In genomic region chr2:139410147-139410832, GRCh38 we compare ENCODE assay signal across 5 cellular contexts.
DNase-seq lines count a peak whose midpoint lies in the region; ATAC-seq, FAIRE-seq and TF ChIP-seq lines count a peak whose summit lies in the region.
"Not testable (repeated sequence)": the region's sequence is repeated elsewhere in the genome, so short reads cannot be mapped to it uniquely, and the experiment has no call there.

No MANE protein-coding gene starts in this region.

- H3K4me1 ChIP-seq in BLaER1 treated with 17β-estradiol and CSF1 and Interleukin-3, amounts not matched to agents 10 nM and 100 nM, result peaks cover 18 to 34% (median 25%) of the 10 kb centered on the region in 10 experiments
- not testable (repeated sequence) for H3K4me1 ChIP-seq in K562 (replicated peaks in 1 of 2; ENCODE audit: control insufficient read depth in 2 of 2, insufficient read depth in 2 of 2, low read length in 2 of 2); kidney (ENCODE audit: control insufficient read depth in 1 of 2, insufficient read depth in 1 of 2, low read depth in 1 of 2, low read length in 2 of 2)

- H3K27ac ChIP-seq in BLaER1 treated with 17β-estradiol and CSF1 and Interleukin-3, amounts not matched to agents 10 nM and 100 nM, result peak overlapping the region in 5 of 11 experiments; percentile 46 to 72 (median 62); a peak in 6 of 22 replicates
- not testable (repeated sequence) for H3K27ac ChIP-seq in K562 (ENCODE audit: extremely low read depth, low read depth, low read length); kidney (ENCODE audit: low read depth in 2 of 2, low read length in 2 of 2)

- H3K27me3 ChIP-seq in BLaER1 treated with 17β-estradiol and CSF1 and Interleukin-3, amounts not matched to agents 10 nM and 100 nM; MG63; K562 (ENCODE audit: control insufficient read depth in 2 of 2, insufficient read depth in 2 of 2, low read length in 2 of 2): not testable (repeated sequence)

- peaks cover 40% of the 10 kb centered on the region for H3K79me2 ChIP-seq in K562 (ENCODE audit: control insufficient read depth, insufficient read depth, low read length)

- not testable (repeated sequence) for H3K36me3 ChIP-seq in BLaER1 treated with 17β-estradiol and CSF1 and Interleukin-3, amounts not matched to agents 10 nM and 100 nM; MG63; K562 (ENCODE audit: control insufficient read depth, insufficient read depth, low read length); kidney (ENCODE audit: control insufficient read depth in 1 of 2, insufficient read depth in 2 of 2, low read length in 2 of 2)

- 10% methylated on average over 10 of the region's 45 CpGs for WGBS in K562 (ENCODE audit: insufficient coverage, low coverage, missing lambda C conversion rate)

- TF ChIP-seq RAD21 in K562 (CRISPR knock-in tag; conservative IDR thresholded peaks at IDR 0.05 in 1 of 2, IDR thresholded peaks at IDR 0.05 in 1 of 2), result not testable (repeated sequence)

- CTCF ChIA-PET in K562 (lab: Yijun Ruan, JAX; ENCODE audit: low intra/inter-chr PET ratio), result not testable (repeated sequence)

- H4K20me1 ChIP-seq in BLaER1 treated with 17β-estradiol and CSF1 and Interleukin-3, amounts not matched to agents 10 nM and 100 nM; K562 (replicated peaks; ENCODE audit: control insufficient read depth, insufficient read depth, low read length): not testable (repeated sequence)

- not testable (repeated sequence) for TF ChIP-seq POLR2A in K562 (conservative IDR thresholded peaks at IDR 0.05)

- not testable (repeated sequence) for H3K9me1 ChIP-seq in K562 (ENCODE audit: control insufficient read depth, insufficient read depth, low read length)

- not testable (repeated sequence) for FAIRE-seq in K562 (lab: Jason Lieb, UNC); kidney (lab: Jason Lieb, UNC)

- in situ Hi-C loops in K562 (cut with MboI), result not testable (repeated sequence)

- peaks cover 18 to 39% (median 23%) of the 10 kb centered on the region in 11 experiments; a peak in 21 of 22 replicates for H3K9me3 ChIP-seq in BLaER1 treated with 17β-estradiol and CSF1 and Interleukin-3, amounts not matched to agents 10 nM and 100 nM (replicated peaks in 1 of 11)
- not testable (repeated sequence) for H3K9me3 ChIP-seq in MG63; K562 (replicated peaks; ENCODE audit: control insufficient read depth, insufficient read depth, low read depth, low read length); kidney (ENCODE audit: control insufficient read depth in 1 of 2, low read length in 2 of 2)

- peak overlapping the region in 1 of 11 experiments; percentile 61; a peak in 1 of 22 replicates for H3K9ac ChIP-seq in BLaER1 treated with 17β-estradiol and CSF1 and Interleukin-3, amounts not matched to agents 10 nM and 100 nM
- peak overlapping the region in 1 of 2 experiments; percentile 34; a peak in 1 of 4 replicates for H3K9ac ChIP-seq in K562 (ENCODE audit: insufficient read depth in 1 of 2, low read depth in 2 of 2, low read length in 2 of 2)
- not testable (repeated sequence) for H3K9ac ChIP-seq in kidney (ENCODE audit: low read length in 2 of 2)

- TF ChIP-seq CTCF in K562 (IDR thresholded peaks at IDR 0.05 in 2 of 3, conservative IDR thresholded peaks at IDR 0.05 in 1 of 3; ENCODE audit: insufficient read depth in 2 of 3, low read depth in 1 of 3, low read length in 3 of 3); kidney (IDR thresholded peaks at IDR 0.05; ENCODE audit: borderline replicate concordance, extremely low read depth, insufficient read depth): not testable (repeated sequence)

- DNase-seq in MG63, result not testable (repeated sequence)
- DNase-seq in NCI-H2227 treated with DMSO at 0.1 percent for 48 hours (lab: John Stamatoyannopoulos, UW) (peak; percentile 68), K562 (ENCODE audit: extremely low read depth in 1 of 4, low spot score in 3 of 4) (peak in 1 of 4 experiments; percentile 22), kidney (peak; percentile 57)

- peak overlapping the region; percentile 49 to 85 (median 74); a peak in 21 of 22 replicates for H3K4me2 ChIP-seq in BLaER1 treated with 17β-estradiol and CSF1 and Interleukin-3, amounts not matched to agents 10 nM and 100 nM
- H3K4me2 ChIP-seq in K562 (ENCODE audit: insufficient read depth, low read length), result not testable (repeated sequence)

- peak overlapping the region; percentile 39; the same call in 1 of the 2 replicates for H2AFZ ChIP-seq in K562 (ENCODE audit: low read depth, low read length)

- intact Hi-C loops in K562 (cut with micrococcal nuclease); kidney (cut with DNase I): not testable (repeated sequence)

- POLR2A ChIA-PET in K562 (lab: Yijun Ruan, JAX), result interaction anchor here (0.6 kb wide), 1 partner anchor 202 kb away, joined by 3 read pairs; no protein-coding TSS in a partner anchor

- peak overlapping the region in 9 of 10 experiments; percentile 27 to 57 (median 47); a peak in 13 of 20 replicates for H3K4me3 ChIP-seq in BLaER1 treated with 17β-estradiol and CSF1 and Interleukin-3, amounts not matched to agents 10 nM and 100 nM
- H3K4me3 ChIP-seq in MG63 (peak overlapping the region; percentile 40), K562 (peak overlapping the region; percentile 39)
- not testable (repeated sequence) for H3K4me3 ChIP-seq in kidney (ENCODE audit: low read length in 2 of 2)

- not testable (repeated sequence) for BruUV-seq in K562 (replicated peaks; lab: Mats Ljungman, UMichigan)

- ATAC-seq in K562, result peak; percentile 34; the same call in 2 of the 3 replicates

- not testable (repeated sequence) for TF ChIP-seq EP300 in K562 (IDR thresholded peaks at IDR 0.05; ENCODE audit: low read length)

TF ChIP-seq in K562, 482 proteins besides CTCF, POLR2A, EP300 and RAD21:
- TF ChIP-seq SREBF1 (IDR thresholded peaks at IDR 0.05; ENCODE audit: borderline replicate concordance, low read depth, low read length) (0 out of 2 replicates have a peak, but pooled peaks have one; percentile 30), NRF1 (conservative IDR thresholded peaks at IDR 0.05 in 1 of 2, IDR thresholded peaks at IDR 0.05 in 1 of 2) (peak; percentile 55 to 69), E2F6 (IDR thresholded peaks at IDR 0.05; ENCODE audit: borderline replicate concordance in 1 of 2, extremely low read depth in 1 of 2, insufficient read depth in 1 of 2, insufficient read length in 1 of 2, low read depth in 1 of 2, low read length in 1 of 2, poor library complexity in 1 of 2, severe bottlenecking in 1 of 2) (peak in 1 of 2 experiments; percentile 36), TFAP4 (CRISPR knock-in tag; IDR thresholded peaks at IDR 0.05; ENCODE audit: borderline replicate concordance) (peak; percentile 43; the same call in 1 of the 2 replicates), PHF8 (IDR thresholded peaks at IDR 0.05; ENCODE audit: borderline replicate concordance, low read length) (peak; percentile 22; the same call in 1 of the 2 replicates)
TF ChIP-seq in K562: peak in this region for 5; not testable (repeated sequence) for 477.
